Comparison of ENCODE assay signal across 17 cellular contexts in genomic region chr4:170400346-170400745, GRCh38.
DNase-seq lines count a peak whose midpoint lies in the region; ATAC-seq and TF ChIP-seq lines count a peak whose summit lies in the region.
"Had no signal": no experiment of that assay in that cellular context is flagged by ENCODE, and none has a peak within 500 bp of the region (broad histone marks: within the 10 kb centered on the region; RNA-seq: fewer than 3 reads in every experiment).

No MANE protein-coding gene starts in this region.

- intact Hi-C loops in OCI-LY7 (cut with micrococcal nuclease; ENCODE audit: unreplicated experiment) = no loop called here

- no TSS peak for BruUV-seq in OCI-LY7 (replicated peaks; lab: Mats Ljungman, UMichigan)

- H3K9ac ChIP-seq in OCI-LY3 (ENCODE audit: low read length) = no peak overlapping the region

- H3K27ac ChIP-seq in C4-2B (no peak overlapping the region), OCI-LY3 (ENCODE audit: low read length) (no peak overlapping the region), hepatocyte (no peak overlapping the region), OCI-LY7 (ENCODE audit: low read depth, low read length, poor library complexity, severe bottlenecking) (no peak overlapping the region)

- DNase-seq in H4 (ENCODE audit: low spot score) (peak; percentile 15), hepatocyte (ENCODE audit: low spot score) (no peak), OCI-LY7 (ENCODE audit: low spot score) (no peak), globus pallidus (ENCODE audit: low spot score) (no peak)
- DNase-seq: activated CD4-positive, alpha-beta T cell treated with anti-CD3 and anti-CD28 coated beads for 36 hours; activated naive CD4-positive, alpha-beta T cell treated with anti-CD3 and anti-CD28 coated beads, Interleukin-2, amount 50 U/mL, for 16 hours; COR-L47; effector CD4-positive, alpha-beta T cell; NCI-H345; occipital lobe; stimulated activated naive B cell treated with anti-CD40 and anti-IgM and Interleukin-4, amounts not matched to agents 10 μg/mL and 1 μg/mL and 100 μg/mL, for 72 hours had no signal

- CTCF ChIA-PET in OCI-LY7 (lab: Charles Lee; ENCODE audit: unreplicated experiment) = no interaction called here

- H3K79me2 ChIP-seq in OCI-LY3 (ENCODE audit: low read length) (no peaks in the 10 kb centered on the region), hepatocyte (no peaks in the 10 kb centered on the region), OCI-LY7 (ENCODE audit: insufficient read depth, low read depth, low read length) (no peaks in the 10 kb centered on the region)

- ATAC-seq in GM19324 (IDR thresholded peaks at IDR 0.05; ENCODE audit: low FRiP score, unreplicated experiment) = no peak
- ATAC-seq in GM21825 (IDR thresholded peaks at IDR 0.05; ENCODE audit: unreplicated experiment) = no peak
- ATAC-seq: activated CD4-positive, alpha-beta T cell treated with anti-CD3 and anti-CD28 coated beads for 36 hours; HepG2; Panc1; stimulated activated naive B cell treated with anti-CD40 and anti-IgM and Interleukin-4, amounts not matched to agents 10 μg/mL and 1 μg/mL and 100 μg/mL, for 72 hours had no signal

- H3K4me3 ChIP-seq in OCI-LY3 (ENCODE audit: low read length) (no peak overlapping the region), hepatocyte (no peak overlapping the region), OCI-LY7 (ENCODE audit: low read depth, low read length, poor library complexity, severe bottlenecking) (no peak overlapping the region)

- 14% methylated on average over 1 of the region's 1 CpG for WGBS in hepatocyte (ENCODE audit: low lambda C conversion rate, missing lambda C conversion rate)

- H3K27me3 ChIP-seq in OCI-LY3 (ENCODE audit: low read depth, low read length) (no peaks in the 10 kb centered on the region), hepatocyte (no peaks in the 10 kb centered on the region)

- H3K9me3 ChIP-seq in OCI-LY3 (ENCODE audit: insufficient read depth, low read length) (no peaks in the 10 kb centered on the region), hepatocyte (ENCODE audit: low read depth) (no peaks in the 10 kb centered on the region), OCI-LY7 (ENCODE audit: low read length) (no peaks in the 10 kb centered on the region)

- H3K36me3 ChIP-seq in OCI-LY3 (replicated peaks; ENCODE audit: low read depth, low read length) (no peaks in the 10 kb centered on the region), hepatocyte (replicated peaks; ENCODE audit: insufficient read depth, low read depth) (no peaks in the 10 kb centered on the region), OCI-LY7 (ENCODE audit: insufficient read depth, low read length) (no peaks in the 10 kb centered on the region)

- H2AFZ ChIP-seq in OCI-LY3 (ENCODE audit: low read depth, low read length) = peak overlapping the region; percentile 55; the same call in 1 of the 2 replicates
- H2AFZ ChIP-seq in hepatocyte = no peak overlapping the region
- no peak overlapping the region for H2AFZ ChIP-seq in OCI-LY7 (ENCODE audit: low read length)

- H3K9me2 ChIP-seq in hepatocyte (replicated peaks; ENCODE audit: insufficient read depth) (no peaks in the 10 kb centered on the region), OCI-LY7 (ENCODE audit: insufficient read depth, low read length) (no peaks in the 10 kb centered on the region)

- no peak overlapping the region for H3K4me2 ChIP-seq in OCI-LY3 (ENCODE audit: low read length)
- H3K4me2 ChIP-seq in hepatocyte = peak overlapping the region; percentile 23
- no peak overlapping the region for H3K4me2 ChIP-seq in OCI-LY7 (ENCODE audit: low read length)

- POLR2A ChIA-PET in OCI-LY7 (lab: Charles Lee) = interaction anchor here (0.7 kb wide), 1 partner anchor 63 kb away, joined by 3 read pairs; no protein-coding TSS in a partner anchor

- H4K20me1 ChIP-seq in OCI-LY3 (ENCODE audit: insufficient read depth, low read length) (no peaks in the 10 kb centered on the region), hepatocyte (ENCODE audit: insufficient read depth, poor library complexity, severe bottlenecking) (no peaks in the 10 kb centered on the region), OCI-LY7 (ENCODE audit: insufficient read depth, low read length) (no peaks in the 10 kb centered on the region)

- peak; percentile 26 for TF ChIP-seq CTCF in C4-2B (conservative IDR thresholded peaks at IDR 0.05)
- TF ChIP-seq CTCF in OCI-LY3 (IDR thresholded peaks at IDR 0.05; ENCODE audit: low read depth, low read length) = no peak; the same call in 1 of the 2 replicates
- TF ChIP-seq CTCF in hepatocyte (IDR thresholded peaks at IDR 0.05; ENCODE audit: poor library complexity) = peak; percentile 9
- TF ChIP-seq CTCF in OCI-LY7 (conservative IDR thresholded peaks at IDR 0.05; ENCODE audit: low read length) = no peak

- H3K4me1 ChIP-seq in OCI-LY3 (ENCODE audit: low read length) (no peaks in the 10 kb centered on the region), hepatocyte (ENCODE audit: insufficient read depth) (peaks cover 13% of the 10 kb centered on the region), OCI-LY7 (ENCODE audit: insufficient read depth, low read length, poor library complexity, severe bottlenecking) (no peaks in the 10 kb centered on the region)

Comparison
In these comparisons a context has a peak if more than half of its experiments do, and no peak if none do; other contexts are left out.
1. CTCF ChIP-seq: peak in C4-2B (single experiment) and hepatocyte (single experiment); none in OCI-LY3 (single experiment) and OCI-LY7 (single experiment).